1 cellular context compared by ENCODE assay signal in the genomic region with DNA sequence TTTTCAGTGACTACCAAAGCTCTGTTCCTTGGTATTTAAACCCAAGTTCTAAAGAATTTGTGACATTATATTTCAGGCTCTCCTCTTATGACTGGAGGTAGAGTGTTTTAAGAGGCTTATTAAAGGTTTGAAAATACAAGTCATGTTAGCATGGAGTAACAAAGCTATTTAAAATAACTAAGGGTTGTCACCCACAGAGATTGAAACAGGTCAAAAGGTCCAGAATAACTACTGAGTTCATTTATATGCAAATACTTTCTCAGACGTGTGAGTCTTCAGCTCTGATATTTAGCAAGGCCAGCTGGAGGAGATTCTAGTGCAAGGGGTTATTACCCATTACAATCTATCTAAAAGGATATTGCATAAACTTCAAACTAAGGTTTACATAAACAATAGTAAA.
TF ChIP-seq lines count a peak whose summit lies in the region.

No MANE protein-coding gene starts in this region.

TF ChIP-seq in WTC11, 78 proteins besides CTCF, POLR2A, EP300 and RAD21 (continued from another document):
- TF ChIP-seq NFE2L1 (CRISPR knock-in tag; IDR thresholded peaks at IDR 0.05), result no peak
- TF ChIP-seq TEAD4 (CRISPR knock-in tag; IDR thresholded peaks at IDR 0.05), result no peak
- TF ChIP-seq CREB1 (CRISPR knock-in tag; IDR thresholded peaks at IDR 0.05), result no peak
- TF ChIP-seq, protein P1, sequence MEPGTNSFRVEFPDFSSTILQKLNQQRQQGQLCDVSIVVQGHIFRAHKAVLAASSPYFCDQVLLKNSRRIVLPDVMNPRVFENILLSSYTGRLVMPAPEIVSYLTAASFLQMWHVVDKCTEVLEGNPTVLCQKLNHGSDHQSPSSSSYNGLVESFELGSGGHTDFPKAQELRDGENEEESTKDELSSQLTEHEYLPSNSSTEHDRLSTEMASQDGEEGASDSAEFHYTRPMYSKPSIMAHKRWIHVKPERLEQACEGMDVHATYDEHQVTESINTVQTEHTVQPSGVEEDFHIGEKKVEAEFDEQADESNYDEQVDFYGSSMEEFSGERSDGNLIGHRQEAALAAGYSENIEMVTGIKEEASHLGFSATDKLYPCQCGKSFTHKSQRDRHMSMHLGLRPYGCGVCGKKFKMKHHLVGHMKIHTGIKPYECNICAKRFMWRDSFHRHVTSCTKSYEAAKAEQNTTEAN (CRISPR knock-in tag; IDR thresholded peaks at IDR 0.05), result no peak
- TF ChIP-seq FOXP1 (CRISPR knock-in tag; IDR thresholded peaks at IDR 0.05; ENCODE audit: borderline replicate concordance), result no peak
- no peak for TF ChIP-seq E2F1 (CRISPR knock-in tag; IDR thresholded peaks at IDR 0.05)
